2 cellular contexts compared by ENCODE assay signal in genomic region chr5:161863259-161863658, GRCh38.
TF ChIP-seq lines count a peak whose summit lies in the region.

No MANE protein-coding gene starts in this region.

TF ChIP-seq in GM12891, 5 proteins besides CTCF, POLR2A, EP300 and RAD21:
- TF ChIP-seq SPI1 (IDR thresholded peaks at IDR 0.05; ENCODE audit: low read depth, low read length) (peak; percentile 55), POU2F2 (IDR thresholded peaks at IDR 0.05; ENCODE audit: low read depth, low read length) (no peak), PAX5 (IDR thresholded peaks at IDR 0.05; ENCODE audit: insufficient read depth, low read length, severe bottlenecking) (no peak), TAF1 (IDR thresholded peaks at IDR 0.05; ENCODE audit: low read depth, low read length) (no peak), POLR2AphosphoS5 (IDR thresholded peaks at IDR 0.05; ENCODE audit: low read depth, low read length) (no peak)

TF ChIP-seq in GM12878, 131 proteins besides CTCF, POLR2A, EP300 and RAD21:
- TF ChIP-seq SPI1 (IDR thresholded peaks at IDR 0.05; ENCODE audit: borderline replicate concordance, insufficient read depth, low read depth, low read length), result peak; percentile 55; the same call in 1 of the 2 replicates
- no peak for TF ChIP-seq POU2F2 (IDR thresholded peaks at IDR 0.05; ENCODE audit: borderline replicate concordance, low read depth, low read length)
- no peak for TF ChIP-seq DPF2 (IDR thresholded peaks at IDR 0.05)
- no peak for TF ChIP-seq BMI1 (IDR thresholded peaks at IDR 0.05; ENCODE audit: borderline replicate concordance)
TF ChIP-seq in GM12878: peak in this region for 1.
